In the genomic region with DNA sequence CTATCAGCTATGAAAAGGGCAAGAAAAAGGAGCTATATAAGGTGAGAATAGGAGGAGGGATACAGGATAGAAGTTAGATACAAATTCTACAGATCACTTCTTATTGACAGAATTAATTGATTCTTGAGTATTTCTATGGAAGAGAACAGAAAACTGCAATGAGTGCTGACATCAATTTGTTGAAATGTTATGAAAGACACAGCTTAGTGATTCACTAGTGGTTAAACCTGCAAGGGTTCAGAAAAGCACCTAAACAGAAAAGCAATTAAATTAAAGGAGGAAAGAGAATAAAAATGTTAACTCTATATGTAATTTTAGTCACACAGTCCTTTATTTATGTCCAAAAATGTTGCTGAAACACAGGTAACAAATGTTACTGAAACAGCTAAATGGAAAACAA, we compare ENCODE assay signal across 17 cellular contexts.
DNase-seq lines count a peak whose midpoint lies in the region; ATAC-seq, FAIRE-seq and TF ChIP-seq lines count a peak whose summit lies in the region.
"Had no signal": no experiment of that assay in that cellular context is flagged by ENCODE, and none has a peak within 500 bp of the region (broad histone marks: within the 10 kb centered on the region; RNA-seq: fewer than 3 reads in every experiment).

No MANE protein-coding gene starts in this region.

- H3K27me3 ChIP-seq in bronchial epithelial cell (ENCODE audit: control insufficient read depth, insufficient read depth, low read length): no peaks in the 10 kb centered on the region
- H3K27me3 ChIP-seq: BLaER1 had no signal

- TF ChIP-seq CTCF in AG10803 (conservative IDR thresholded peaks at IDR 0.05; ENCODE audit: low read length) (no peak), HFFc6 (IDR thresholded peaks at IDR 0.05) (no peak), bronchial epithelial cell (IDR thresholded peaks at IDR 0.05; ENCODE audit: insufficient read depth, low read length, severe bottlenecking) (no peak)

- H3K4me1 Mint-ChIP-seq in HFFc6 (ENCODE audit: low read depth): peaks cover 47% of the 10 kb centered on the region
- H3K4me1 Mint-ChIP-seq in natural killer cell treated with Interleukin-12 subunit alpha and Interleukin-12 subunit beta and Interleukin-15 and Interleukin-18, amount 100 ng/mL, for 72 hours (ENCODE audit: low read depth in 2 of 2): peaks cover 0 to 6% of the 10 kb centered on the region in 2 donors

- H3K36me3 Mint-ChIP-seq in HFFc6 (ENCODE audit: low read depth): peaks cover 13% of the 10 kb centered on the region
- H3K36me3 Mint-ChIP-seq in natural killer cell treated with Interleukin-12 subunit alpha and Interleukin-12 subunit beta and Interleukin-15 and Interleukin-18, amount 100 ng/mL, for 72 hours: peaks cover 14% of the 10 kb centered on the region

- ATAC-seq in natural killer cell treated with Interleukin-12 subunit alpha and Interleukin-12 subunit beta and Interleukin-15 and Interleukin-18, amount 100 ng/mL, for 72 hours: no peak
- ATAC-seq in left lobe of liver (no peak), HG03565 (IDR thresholded peaks at IDR 0.05; ENCODE audit: unreplicated experiment) (no peak)
- ATAC-seq: Right ventricle myocardium inferior had no signal

- no peak overlapping the region for H3K4me3 Mint-ChIP-seq in HFFc6
- H3K4me3 Mint-ChIP-seq in natural killer cell treated with Interleukin-12 subunit alpha and Interleukin-12 subunit beta and Interleukin-15 and Interleukin-18, amount 100 ng/mL, for 72 hours: no peak overlapping the region
- H3K4me3 Mint-ChIP-seq: CD8-positive, alpha-beta memory T cell had no signal

- FAIRE-seq in bronchial epithelial cell (lab: Jason Lieb, UNC): no peak
- FAIRE-seq: GM12892 had no signal

- H3K27me3 Mint-ChIP-seq in HFFc6 (ENCODE audit: insufficient read depth): no peaks in the 10 kb centered on the region
- no peaks in the 10 kb centered on the region for H3K27me3 Mint-ChIP-seq in natural killer cell treated with Interleukin-12 subunit alpha and Interleukin-12 subunit beta and Interleukin-15 and Interleukin-18, amount 100 ng/mL, for 72 hours

- peaks cover 12% of the 10 kb centered on the region for H3K9me3 Mint-ChIP-seq in HFFc6
- peaks cover 4% of the 10 kb centered on the region for H3K9me3 Mint-ChIP-seq in natural killer cell treated with Interleukin-12 subunit alpha and Interleukin-12 subunit beta and Interleukin-15 and Interleukin-18, amount 100 ng/mL, for 72 hours

- no peaks in the 10 kb centered on the region for H3K36me3 ChIP-seq in bronchial epithelial cell (ENCODE audit: control insufficient read depth, insufficient read depth, low read length)
- H3K36me3 ChIP-seq: BLaER1 had no signal

- H3K27ac Mint-ChIP-seq in HFFc6: peak overlapping the region; percentile 2; the same call in 1 of the 2 replicates
- H3K27ac Mint-ChIP-seq in natural killer cell treated with Interleukin-12 subunit alpha and Interleukin-12 subunit beta and Interleukin-15 and Interleukin-18, amount 100 ng/mL, for 72 hours: no peak overlapping the region
- H3K27ac Mint-ChIP-seq: CD8-positive, alpha-beta memory T cell had no signal

- no peak overlapping the region for H3K4me3 ChIP-seq in AG10803 (ENCODE audit: low read length)
- H3K4me3 ChIP-seq in bronchial epithelial cell (ENCODE audit: low read depth, low read length): no peak overlapping the region
- H3K4me3 ChIP-seq: BLaER1 had no signal

- DNase-seq in AG10803 (ENCODE audit: low read depth) (peak; percentile 13), HFFc6 (no peak), bronchial epithelial cell (ENCODE audit: low read depth) (peak; percentile 55), kidney glomerular epithelial cell (lab: John Stamatoyannopoulos, UW) (peak; percentile 19), left lobe of liver (ENCODE audit: low spot score) (no peak)
- no peak for DNase-seq in natural killer cell treated with Interleukin-12 subunit alpha and Interleukin-12 subunit beta and Interleukin-15 and Interleukin-18, amount 100 ng/mL, for 72 hours (ENCODE audit: low spot score)
- DNase-seq: CD8-positive, alpha-beta memory T cell; DND-41; GDM1; GOT3; NCI-H1930; NCI-H2171 treated with DMSO at 0.1 percent for 48 hours; NCI-H774 had no signal

Comparison
In these comparisons a context has a peak if more than half of its experiments do, and no peak if none do; other contexts are left out.
1. DNase-seq: peak in AG10803 (single experiment), bronchial epithelial cell (single experiment) and kidney glomerular epithelial cell (single experiment); none in HFFc6 (single experiment), natural killer cell treated with Interleukin-12 subunit alpha and Interleukin-12 subunit beta and Interleukin-15 and Interleukin-18, amount 100 ng/mL, for 72 hours (single experiment) and left lobe of liver (single experiment).